Comparison of ENCODE assay signal across 1 cellular context in genomic region chr22:45997775-45998637, GRCh38.
TF ChIP-seq lines count a peak whose summit lies in the region.

No MANE protein-coding gene starts in this region.

TF ChIP-seq in SK-N-SH, 30 proteins besides CTCF, POLR2A, EP300 and RAD21 (continued from another document):
- TF ChIP-seq REST (IDR thresholded peaks at IDR 0.05; ENCODE audit: low read depth, low read length) (no peak), ELF1 (IDR thresholded peaks at IDR 0.05) (no peak), MAX (IDR thresholded peaks at IDR 0.05; ENCODE audit: low read depth) (no peak), EZH2phosphoT487 (IDR thresholded peaks at IDR 0.05; ENCODE audit: borderline replicate concordance, low read depth) (no peak), RFX5 (IDR thresholded peaks at IDR 0.05; ENCODE audit: low read length) (no peak), GATA2 (CRISPR knock-in tag; IDR thresholded peaks at IDR 0.05) (no peak), SIN3A (IDR thresholded peaks at IDR 0.05; ENCODE audit: borderline replicate concordance, low read depth, low read length) (no peak), RCOR1 (IDR thresholded peaks at IDR 0.05; ENCODE audit: low read length) (no peak)
TF ChIP-seq in SK-N-SH: peak in this region for 0.
